1 cellular context compared by ENCODE assay signal in the genomic region with DNA sequence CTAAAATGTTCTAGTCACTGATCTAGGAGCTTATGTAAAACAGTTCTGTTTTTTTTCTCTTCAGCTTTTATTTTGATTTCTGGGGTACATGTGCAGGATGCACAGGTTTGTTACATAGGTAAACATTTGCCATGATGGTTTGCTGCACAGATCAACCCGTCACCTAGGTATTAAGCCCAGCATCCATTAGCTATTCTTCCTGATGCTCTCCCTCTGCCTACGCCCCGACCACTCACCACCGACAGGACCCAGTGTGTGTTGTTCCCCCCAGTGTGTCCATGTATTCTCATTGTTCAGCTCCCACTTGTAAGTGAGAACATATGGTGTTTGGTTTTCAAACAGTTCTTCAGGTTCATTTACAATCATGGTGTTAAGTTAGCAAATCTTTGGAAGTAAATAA.
TF ChIP-seq lines count a peak whose summit lies in the region.

No MANE protein-coding gene starts in this region.

TF ChIP-seq in K562, 482 proteins besides CTCF, POLR2A, EP300 and RAD21 (continued from another document and continues in another):
- TF ChIP-seq JUN (IDR thresholded peaks at IDR 0.05; ENCODE audit: borderline replicate concordance, low read depth, low read length) (no peak), JUN (CRISPR knock-in tag; IDR thresholded peaks at IDR 0.05; ENCODE audit: borderline replicate concordance) (no peak), ZNF133 (CRISPR knock-in tag; IDR thresholded peaks at IDR 0.05) (no peak), ZNF23 (CRISPR knock-in tag; IDR thresholded peaks at IDR 0.05) (peak; percentile 71; the same call in 1 of the 2 replicates), STAT5B (CRISPR knock-in tag; IDR thresholded peaks at IDR 0.05) (no peak), TFAM (CRISPR knock-in tag; conservative IDR thresholded peaks at IDR 0.05) (no peak), ZNF551 (CRISPR knock-in tag; IDR thresholded peaks at IDR 0.05) (no peak), PRDM10 (IDR thresholded peaks at IDR 0.05; ENCODE audit: partially characterized antibody) (no peak), PCBP1 (IDR thresholded peaks at IDR 0.05; ENCODE audit: low read depth, low read length, poor library complexity, severe bottlenecking) (no peak), TBP (optimal IDR thresholded peaks at IDR 0.05; ENCODE audit: low read depth, low read length) (peak; percentile 87), ILF3 (IDR thresholded peaks at IDR 0.05; ENCODE audit: borderline replicate concordance) (0 out of 2 replicates have a peak, but pooled peaks have one; percentile 65), ZNF766 (CRISPR knock-in tag; conservative IDR thresholded peaks at IDR 0.05) (no peak), KLF6 (CRISPR knock-in tag; IDR thresholded peaks at IDR 0.05; ENCODE audit: borderline replicate concordance) (no peak), ZNF408 (CRISPR knock-in tag; IDR thresholded peaks at IDR 0.05; ENCODE audit: low read depth) (no peak), MTA1 (IDR thresholded peaks at IDR 0.05; ENCODE audit: borderline replicate concordance) (no peak), ZNF436 (CRISPR knock-in tag; IDR thresholded peaks at IDR 0.05) (0 out of 2 replicates have a peak, but pooled peaks have one; percentile 46), ATF4 (CRISPR knock-in tag; IDR thresholded peaks at IDR 0.05) (peak; percentile 33; the same call in 1 of the 2 replicates), MYC (IDR thresholded peaks at IDR 0.05; ENCODE audit: low read depth, low read length) (no peak), MYC (CRISPR knock-in tag; IDR thresholded peaks at IDR 0.05; ENCODE audit: borderline replicate concordance, low read depth) (no peak), ZNF3 (CRISPR knock-in tag; IDR thresholded peaks at IDR 0.05) (no peak), FOXK2 (conservative IDR thresholded peaks at IDR 0.05 in 1 of 2, IDR thresholded peaks at IDR 0.05 in 1 of 2; ENCODE audit: low read depth in 2 of 2) (no peak), ZNF24 (IDR thresholded peaks at IDR 0.05) (no peak), GTF2F1 (IDR thresholded peaks at IDR 0.05; ENCODE audit: low read depth, low read length) (peak; percentile 58; the same call in 1 of the 2 replicates), SRSF7 (optimal IDR thresholded peaks at IDR 0.05; ENCODE audit: low read depth, low read length) (no peak), SIN3A (IDR thresholded peaks at IDR 0.05; ENCODE audit: borderline replicate concordance in 2 of 2, control insufficient read depth in 1 of 2, low read depth in 2 of 2, low read length in 2 of 2) (0 out of 4 replicates have a peak, but pooled peaks of 1 of the 2 experiments have one; percentile 47), ZBTB34 (CRISPR knock-in tag; IDR thresholded peaks at IDR 0.05) (no peak), SMC3 (conservative IDR thresholded peaks at IDR 0.05; ENCODE audit: insufficient read depth, low read depth, low read length) (no peak), POU5F1 (IDR thresholded peaks at IDR 0.05; ENCODE audit: borderline replicate concordance, low read depth, low read length, partially characterized antibody) (no peak), YBX1 (IDR thresholded peaks at IDR 0.05) (no peak), PHTF2 (CRISPR knock-in tag; IDR thresholded peaks at IDR 0.05) (no peak), KDM4B (IDR thresholded peaks at IDR 0.05; ENCODE audit: borderline replicate concordance in 2 of 2, low read depth in 1 of 2) (no peak), NFATC3 (IDR thresholded peaks at IDR 0.05) (no peak), ZNF444 (CRISPR knock-in tag; IDR thresholded peaks at IDR 0.05) (peak; percentile 68; the same call in 1 of the 2 replicates), TCF3 (CRISPR knock-in tag; IDR thresholded peaks at IDR 0.05) (no peak), JUND (IDR thresholded peaks at IDR 0.05; ENCODE audit: borderline replicate concordance, low read depth, low read length) (no peak), JUND (tag; IDR thresholded peaks at IDR 0.05; ENCODE audit: borderline replicate concordance, low read depth, low read length) (no peak), SUPT5H (IDR thresholded peaks at IDR 0.05) (peak; percentile 77), ZC3H8 (IDR thresholded peaks at IDR 0.05) (peak; percentile 94), POLR2B (IDR thresholded peaks at IDR 0.05; ENCODE audit: low read depth, partially characterized antibody) (peak; percentile 62), NFE2 (IDR thresholded peaks at IDR 0.05; ENCODE audit: low read depth) (no peak), HEY1 (CRISPR knock-in tag; IDR thresholded peaks at IDR 0.05; ENCODE audit: borderline replicate concordance) (no peak), ZNF134 (CRISPR knock-in tag; conservative IDR thresholded peaks at IDR 0.05) (no peak), ID3 (CRISPR knock-in tag; IDR thresholded peaks at IDR 0.05) (no peak), ID3 (tag; IDR thresholded peaks at IDR 0.05) (no peak), TAF9B (IDR thresholded peaks at IDR 0.05; ENCODE audit: partially characterized antibody) (peak; percentile 24), POLR2AphosphoS5 (IDR thresholded peaks at IDR 0.05; ENCODE audit: control insufficient read depth, insufficient read depth, low read depth, low read length) (peak; percentile 97), RBFOX2 (IDR thresholded peaks at IDR 0.05; ENCODE audit: low read depth, low read length) (peak; percentile 45; the same call in 1 of the 2 replicates)
- TF ChIP-seq, protein P1, sequence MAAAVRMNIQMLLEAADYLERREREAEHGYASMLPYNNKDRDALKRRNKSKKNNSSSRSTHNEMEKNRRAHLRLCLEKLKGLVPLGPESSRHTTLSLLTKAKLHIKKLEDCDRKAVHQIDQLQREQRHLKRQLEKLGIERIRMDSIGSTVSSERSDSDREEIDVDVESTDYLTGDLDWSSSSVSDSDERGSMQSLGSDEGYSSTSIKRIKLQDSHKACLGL (CRISPR knock-in tag; IDR thresholded peaks at IDR 0.05; ENCODE audit: borderline replicate concordance, poor library complexity, severe bottlenecking): no peak
- TF ChIP-seq, protein P2, sequence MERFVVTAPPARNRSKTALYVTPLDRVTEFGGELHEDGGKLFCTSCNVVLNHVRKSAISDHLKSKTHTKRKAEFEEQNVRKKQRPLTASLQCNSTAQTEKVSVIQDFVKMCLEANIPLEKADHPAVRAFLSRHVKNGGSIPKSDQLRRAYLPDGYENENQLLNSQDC (CRISPR knock-in tag; IDR thresholded peaks at IDR 0.05): peak; percentile 97
- TF ChIP-seq, protein P3, sequence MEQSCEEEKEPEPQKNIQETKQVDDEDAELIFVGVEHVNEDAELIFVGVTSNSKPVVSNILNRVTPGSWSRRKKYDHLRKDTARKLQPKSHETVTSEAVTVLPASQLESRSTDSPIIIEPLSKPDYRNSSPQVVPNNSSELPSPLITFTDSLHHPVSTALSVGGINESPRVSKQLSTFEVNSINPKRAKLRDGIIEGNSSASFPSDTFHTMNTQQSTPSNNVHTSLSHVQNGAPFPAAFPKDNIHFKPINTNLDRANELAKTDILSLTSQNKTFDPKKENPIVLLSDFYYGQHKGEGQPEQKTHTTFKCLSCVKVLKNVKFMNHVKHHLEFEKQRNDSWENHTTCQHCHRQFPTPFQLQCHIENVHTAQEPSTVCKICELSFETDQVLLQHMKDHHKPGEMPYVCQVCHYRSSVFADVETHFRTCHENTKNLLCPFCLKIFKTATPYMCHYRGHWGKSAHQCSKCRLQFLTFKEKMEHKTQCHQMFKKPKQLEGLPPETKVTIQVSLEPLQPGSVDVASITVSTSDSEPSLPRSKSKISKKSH (CRISPR knock-in tag; IDR thresholded peaks at IDR 0.05): no peak
- TF ChIP-seq, protein P4, sequence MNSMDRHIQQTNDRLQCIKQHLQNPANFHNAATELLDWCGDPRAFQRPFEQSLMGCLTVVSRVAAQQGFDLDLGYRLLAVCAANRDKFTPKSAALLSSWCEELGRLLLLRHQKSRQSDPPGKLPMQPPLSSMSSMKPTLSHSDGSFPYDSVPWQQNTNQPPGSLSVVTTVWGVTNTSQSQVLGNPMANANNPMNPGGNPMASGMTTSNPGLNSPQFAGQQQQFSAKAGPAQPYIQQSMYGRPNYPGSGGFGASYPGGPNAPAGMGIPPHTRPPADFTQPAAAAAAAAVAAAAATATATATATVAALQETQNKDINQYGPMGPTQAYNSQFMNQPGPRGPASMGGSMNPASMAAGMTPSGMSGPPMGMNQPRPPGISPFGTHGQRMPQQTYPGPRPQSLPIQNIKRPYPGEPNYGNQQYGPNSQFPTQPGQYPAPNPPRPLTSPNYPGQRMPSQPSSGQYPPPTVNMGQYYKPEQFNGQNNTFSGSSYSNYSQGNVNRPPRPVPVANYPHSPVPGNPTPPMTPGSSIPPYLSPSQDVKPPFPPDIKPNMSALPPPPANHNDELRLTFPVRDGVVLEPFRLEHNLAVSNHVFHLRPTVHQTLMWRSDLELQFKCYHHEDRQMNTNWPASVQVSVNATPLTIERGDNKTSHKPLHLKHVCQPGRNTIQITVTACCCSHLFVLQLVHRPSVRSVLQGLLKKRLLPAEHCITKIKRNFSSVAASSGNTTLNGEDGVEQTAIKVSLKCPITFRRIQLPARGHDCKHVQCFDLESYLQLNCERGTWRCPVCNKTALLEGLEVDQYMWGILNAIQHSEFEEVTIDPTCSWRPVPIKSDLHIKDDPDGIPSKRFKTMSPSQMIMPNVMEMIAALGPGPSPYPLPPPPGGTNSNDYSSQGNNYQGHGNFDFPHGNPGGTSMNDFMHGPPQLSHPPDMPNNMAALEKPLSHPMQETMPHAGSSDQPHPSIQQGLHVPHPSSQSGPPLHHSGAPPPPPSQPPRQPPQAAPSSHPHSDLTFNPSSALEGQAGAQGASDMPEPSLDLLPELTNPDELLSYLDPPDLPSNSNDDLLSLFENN (IDR thresholded peaks at IDR 0.05; ENCODE audit: low read depth in 2 of 2, low read length in 2 of 2): peak in 1 of 2 experiments; percentile 87; a peak in 1 of 4 replicates
- TF ChIP-seq, protein P5, sequence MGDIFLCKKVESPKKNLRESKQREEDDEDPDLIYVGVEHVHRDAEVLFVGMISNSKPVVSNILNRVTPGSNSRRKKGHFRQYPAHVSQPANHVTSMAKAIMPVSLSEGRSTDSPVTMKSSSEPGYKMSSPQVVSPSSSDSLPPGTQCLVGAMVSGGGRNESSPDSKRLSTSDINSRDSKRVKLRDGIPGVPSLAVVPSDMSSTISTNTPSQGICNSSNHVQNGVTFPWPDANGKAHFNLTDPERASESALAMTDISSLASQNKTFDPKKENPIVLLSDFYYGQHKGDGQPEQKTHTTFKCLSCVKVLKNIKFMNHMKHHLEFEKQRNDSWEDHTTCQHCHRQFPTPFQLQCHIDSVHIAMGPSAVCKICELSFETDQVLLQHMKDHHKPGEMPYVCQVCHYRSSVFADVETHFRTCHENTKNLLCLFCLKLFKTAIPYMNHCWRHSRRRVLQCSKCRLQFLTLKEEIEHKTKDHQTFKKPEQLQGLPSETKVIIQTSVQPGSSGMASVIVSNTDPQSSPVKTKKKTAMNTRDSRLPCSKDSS (IDR thresholded peaks at IDR 0.05; ENCODE audit: low read depth, partially characterized antibody): no peak
- TF ChIP-seq, protein P6, sequence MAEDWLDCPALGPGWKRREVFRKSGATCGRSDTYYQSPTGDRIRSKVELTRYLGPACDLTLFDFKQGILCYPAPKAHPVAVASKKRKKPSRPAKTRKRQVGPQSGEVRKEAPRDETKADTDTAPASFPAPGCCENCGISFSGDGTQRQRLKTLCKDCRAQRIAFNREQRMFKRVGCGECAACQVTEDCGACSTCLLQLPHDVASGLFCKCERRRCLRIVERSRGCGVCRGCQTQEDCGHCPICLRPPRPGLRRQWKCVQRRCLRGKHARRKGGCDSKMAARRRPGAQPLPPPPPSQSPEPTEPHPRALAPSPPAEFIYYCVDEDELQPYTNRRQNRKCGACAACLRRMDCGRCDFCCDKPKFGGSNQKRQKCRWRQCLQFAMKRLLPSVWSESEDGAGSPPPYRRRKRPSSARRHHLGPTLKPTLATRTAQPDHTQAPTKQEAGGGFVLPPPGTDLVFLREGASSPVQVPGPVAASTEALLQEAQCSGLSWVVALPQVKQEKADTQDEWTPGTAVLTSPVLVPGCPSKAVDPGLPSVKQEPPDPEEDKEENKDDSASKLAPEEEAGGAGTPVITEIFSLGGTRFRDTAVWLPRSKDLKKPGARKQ (CRISPR knock-in tag; IDR thresholded peaks at IDR 0.05): no peak
